15 cellular contexts compared by ENCODE assay signal in the genomic region with DNA sequence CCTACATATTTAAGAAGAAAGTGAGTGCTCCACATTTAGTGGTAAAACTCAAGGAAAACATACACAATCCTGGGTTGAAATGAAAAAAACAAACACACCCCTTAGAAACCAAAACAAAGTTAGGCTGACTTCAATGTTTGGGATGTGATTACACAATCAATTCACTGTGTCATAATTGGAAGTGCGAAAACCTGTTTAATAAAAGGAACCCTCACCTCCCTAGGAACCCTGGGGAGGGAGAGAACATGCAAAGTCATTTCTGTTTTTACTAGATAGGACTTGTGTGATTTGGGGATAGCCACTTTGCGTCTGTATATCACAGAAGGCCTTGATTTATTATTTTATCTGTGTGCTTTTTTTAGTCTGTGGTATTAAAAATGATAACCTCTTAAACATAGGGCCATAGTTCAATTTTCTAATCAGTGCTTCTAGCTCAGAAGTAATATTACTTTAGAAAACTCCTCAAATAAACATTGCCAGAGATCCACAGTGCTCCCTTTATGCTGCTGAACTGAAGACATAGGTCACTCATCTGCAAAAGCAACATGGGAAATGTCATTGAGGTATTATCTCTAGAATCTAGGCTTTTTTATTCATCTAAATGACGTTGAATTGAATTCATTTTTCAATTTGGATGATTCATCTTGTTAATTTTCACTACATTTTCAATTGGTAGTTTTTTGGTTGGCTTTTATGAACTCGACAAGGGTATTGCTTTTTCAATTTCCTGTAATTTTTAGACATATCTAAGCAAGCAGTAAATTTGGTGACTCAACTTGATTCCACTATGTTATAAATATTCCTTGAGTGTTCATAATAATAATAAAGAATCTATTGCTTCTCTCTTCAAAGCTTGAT.
DNase-seq lines count a peak whose midpoint lies in the region; ATAC-seq and TF ChIP-seq lines count a peak whose summit lies in the region.
"Had no signal": no experiment of that assay in that cellular context is flagged by ENCODE, and none has a peak within 500 bp of the region (broad histone marks: within the 10 kb centered on the region; RNA-seq: fewer than 3 reads in every experiment).

No MANE protein-coding gene starts in this region.

- TF ChIP-seq RAD21 in liver (IDR thresholded peaks at IDR 0.05): peak in 1 of 2 donors; percentile 41

- no peaks in the 10 kb centered on the region for H3K4me1 Mint-ChIP-seq in activated CD4-positive, alpha-beta T cell treated with anti-CD3 and anti-CD28 coated beads, Interleukin-2, amount 10 ng/mL, durations not matched to agents 7 days and 5 days
- H3K4me1 Mint-ChIP-seq: IgD-negative memory B cell had no signal

- H3K4me3 ChIP-seq in liver (ENCODE audit: low read depth in 1 of 3, low read length in 3 of 3): no peak overlapping the region
- H3K4me3 ChIP-seq: heart left ventricle, upper lobe of left lung had no signal

- peaks cover 23% of the 10 kb centered on the region for H3K36me3 Mint-ChIP-seq in activated CD4-positive, alpha-beta T cell treated with anti-CD3 and anti-CD28 coated beads, Interleukin-2, amount 10 ng/mL, durations not matched to agents 7 days and 5 days (ENCODE audit: low read depth)

- peak overlapping the region; percentile 74 to 84 for H3K27ac ChIP-seq in liver (ENCODE audit: low read depth in 1 of 2, low read length in 2 of 2)
- H3K27ac ChIP-seq: upper lobe of left lung had no signal

- peaks cover 0 to 3% (median under 1%) of the 10 kb centered on the region in 4 donors for H3K9me3 ChIP-seq in liver (ENCODE audit: control insufficient read depth in 4 of 4, low read length in 3 of 4)

- CTCF ChIA-PET in activated CD4-positive, alpha-beta T cell treated with anti-CD3 and anti-CD28 coated beads, Interleukin-2, amount 10 ng/mL, durations not matched to agents 7 days and 5 days (lab: Charles Lee): no interaction called here

- H3K9me3 Mint-ChIP-seq in activated CD4-positive, alpha-beta T cell treated with anti-CD3 and anti-CD28 coated beads, Interleukin-2, amount 10 ng/mL, durations not matched to agents 7 days and 5 days: peaks cover 37% of the 10 kb centered on the region

- H3K4me3 Mint-ChIP-seq in activated CD4-positive, alpha-beta T cell treated with anti-CD3 and anti-CD28 coated beads, Interleukin-2, amount 10 ng/mL, durations not matched to agents 7 days and 5 days: no peak overlapping the region
- H3K4me3 Mint-ChIP-seq: IgD-negative memory B cell had no signal

- TF ChIP-seq CTCF in liver (IDR thresholded peaks at IDR 0.05; ENCODE audit: low read depth, low read length, missing input control): no peak

- DNase-seq in AG08395 (ENCODE audit: low spot score) (peak; percentile 39), OCI-M1 (lab: John Stamatoyannopoulos, UW) (peak; percentile 48), SW480 (ENCODE audit: low spot score) (no peak)
- no peak for DNase-seq in activated CD4-positive, alpha-beta T cell treated with anti-CD3 and anti-CD28 coated beads, Interleukin-2, amount 10 ng/mL, durations not matched to agents 7 days and 5 days
- DNase-seq: activated CD4-positive, alpha-beta T cell treated with anti-CD3 and anti-CD28 coated beads for 4 hours; DND-41; heart left ventricle; NCI-H187 treated with DMSO at 0.1 percent for 48 hours; upper lobe of left lung had no signal

- WGBS in liver: 39% methylated on average over 4 of the region's 4 CpGs

- POLR2A ChIA-PET in activated CD4-positive, alpha-beta T cell treated with anti-CD3 and anti-CD28 coated beads, Interleukin-2, amount 10 ng/mL, durations not matched to agents 7 days and 5 days (lab: Charles Lee): no interaction called here

- no peaks in the 10 kb centered on the region for H3K36me3 ChIP-seq in liver (ENCODE audit: control insufficient read depth in 4 of 4, insufficient read depth in 3 of 4, low read depth in 1 of 4, low read length in 3 of 4)
- H3K36me3 ChIP-seq: heart left ventricle, upper lobe of left lung had no signal

- peak; percentile 94 for ATAC-seq in esophagus mucosa
- ATAC-seq in HG02852 (IDR thresholded peaks at IDR 0.05; ENCODE audit: unreplicated experiment): no peak
- no peak for ATAC-seq in GM19455 (IDR thresholded peaks at IDR 0.05; ENCODE audit: unreplicated experiment)
- ATAC-seq: HCT116 had no signal

- H3K4me1 ChIP-seq in liver (ENCODE audit: control insufficient read depth in 4 of 4, insufficient read depth in 4 of 4, low read length in 3 of 4): peaks cover 0 to 17% (median 15%) of the 10 kb centered on the region in 4 donors

- no peak overlapping the region for H3K9ac ChIP-seq in liver (ENCODE audit: low read depth in 1 of 2, low read length in 2 of 2)

- no peaks in the 10 kb centered on the region for H3K27me3 ChIP-seq in liver (ENCODE audit: control insufficient read depth in 4 of 4, insufficient read depth in 4 of 4, low read length in 3 of 4)
- H3K27me3 ChIP-seq: heart left ventricle, upper lobe of left lung had no signal

- H3K27ac Mint-ChIP-seq in activated CD4-positive, alpha-beta T cell treated with anti-CD3 and anti-CD28 coated beads, Interleukin-2, amount 10 ng/mL, durations not matched to agents 7 days and 5 days: no peak overlapping the region
- H3K27ac Mint-ChIP-seq: IgD-negative memory B cell had no signal

- no peaks in the 10 kb centered on the region for H3K27me3 Mint-ChIP-seq in activated CD4-positive, alpha-beta T cell treated with anti-CD3 and anti-CD28 coated beads, Interleukin-2, amount 10 ng/mL, durations not matched to agents 7 days and 5 days
- H3K27me3 Mint-ChIP-seq: IgD-negative memory B cell had no signal

TF ChIP-seq in liver, 16 proteins besides CTCF, POLR2A, EP300 and RAD21:
- TF ChIP-seq JUND (IDR thresholded peaks at IDR 0.05): no peak
- no peak for TF ChIP-seq FOXA1 (IDR thresholded peaks at IDR 0.05)
- peak; percentile 37 to 42 for TF ChIP-seq HNF4A (conservative IDR thresholded peaks at IDR 0.05)
- no peak for TF ChIP-seq GABPA (IDR thresholded peaks at IDR 0.05 in 1 of 2, conservative IDR thresholded peaks at IDR 0.05 in 1 of 2)
- no peak for TF ChIP-seq FOXA2 (IDR thresholded peaks at IDR 0.05)
- TF ChIP-seq, protein P1, sequence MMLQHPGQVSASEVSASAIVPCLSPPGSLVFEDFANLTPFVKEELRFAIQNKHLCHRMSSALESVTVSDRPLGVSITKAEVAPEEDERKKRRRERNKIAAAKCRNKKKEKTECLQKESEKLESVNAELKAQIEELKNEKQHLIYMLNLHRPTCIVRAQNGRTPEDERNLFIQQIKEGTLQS (IDR thresholded peaks at IDR 0.05): no peak
- TF ChIP-seq, protein P2, sequence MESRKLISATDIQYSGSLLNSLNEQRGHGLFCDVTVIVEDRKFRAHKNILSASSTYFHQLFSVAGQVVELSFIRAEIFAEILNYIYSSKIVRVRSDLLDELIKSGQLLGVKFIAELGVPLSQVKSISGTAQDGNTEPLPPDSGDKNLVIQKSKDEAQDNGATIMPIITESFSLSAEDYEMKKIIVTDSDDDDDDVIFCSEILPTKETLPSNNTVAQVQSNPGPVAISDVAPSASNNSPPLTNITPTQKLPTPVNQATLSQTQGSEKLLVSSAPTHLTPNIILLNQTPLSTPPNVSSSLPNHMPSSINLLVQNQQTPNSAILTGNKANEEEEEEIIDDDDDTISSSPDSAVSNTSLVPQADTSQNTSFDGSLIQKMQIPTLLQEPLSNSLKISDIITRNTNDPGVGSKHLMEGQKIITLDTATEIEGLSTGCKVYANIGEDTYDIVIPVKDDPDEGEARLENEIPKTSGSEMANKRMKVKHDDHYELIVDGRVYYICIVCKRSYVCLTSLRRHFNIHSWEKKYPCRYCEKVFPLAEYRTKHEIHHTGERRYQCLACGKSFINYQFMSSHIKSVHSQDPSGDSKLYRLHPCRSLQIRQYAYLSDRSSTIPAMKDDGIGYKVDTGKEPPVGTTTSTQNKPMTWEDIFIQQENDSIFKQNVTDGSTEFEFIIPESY (IDR thresholded peaks at IDR 0.05): peak; percentile 39
- peak; percentile 24 to 36 for TF ChIP-seq RXRA (IDR thresholded peaks at IDR 0.05)
- TF ChIP-seq, protein P3, sequence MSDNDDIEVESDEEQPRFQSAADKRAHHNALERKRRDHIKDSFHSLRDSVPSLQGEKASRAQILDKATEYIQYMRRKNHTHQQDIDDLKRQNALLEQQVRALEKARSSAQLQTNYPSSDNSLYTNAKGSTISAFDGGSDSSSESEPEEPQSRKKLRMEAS (IDR thresholded peaks at IDR 0.05): no peak
- no peak for TF ChIP-seq EGR1 (IDR thresholded peaks at IDR 0.05; ENCODE audit: low read depth in 2 of 2)
- TF ChIP-seq NR2F2 (IDR thresholded peaks at IDR 0.05): no peak
- TF ChIP-seq YY1 (IDR thresholded peaks at IDR 0.05): no peak
- TF ChIP-seq, protein P4, sequence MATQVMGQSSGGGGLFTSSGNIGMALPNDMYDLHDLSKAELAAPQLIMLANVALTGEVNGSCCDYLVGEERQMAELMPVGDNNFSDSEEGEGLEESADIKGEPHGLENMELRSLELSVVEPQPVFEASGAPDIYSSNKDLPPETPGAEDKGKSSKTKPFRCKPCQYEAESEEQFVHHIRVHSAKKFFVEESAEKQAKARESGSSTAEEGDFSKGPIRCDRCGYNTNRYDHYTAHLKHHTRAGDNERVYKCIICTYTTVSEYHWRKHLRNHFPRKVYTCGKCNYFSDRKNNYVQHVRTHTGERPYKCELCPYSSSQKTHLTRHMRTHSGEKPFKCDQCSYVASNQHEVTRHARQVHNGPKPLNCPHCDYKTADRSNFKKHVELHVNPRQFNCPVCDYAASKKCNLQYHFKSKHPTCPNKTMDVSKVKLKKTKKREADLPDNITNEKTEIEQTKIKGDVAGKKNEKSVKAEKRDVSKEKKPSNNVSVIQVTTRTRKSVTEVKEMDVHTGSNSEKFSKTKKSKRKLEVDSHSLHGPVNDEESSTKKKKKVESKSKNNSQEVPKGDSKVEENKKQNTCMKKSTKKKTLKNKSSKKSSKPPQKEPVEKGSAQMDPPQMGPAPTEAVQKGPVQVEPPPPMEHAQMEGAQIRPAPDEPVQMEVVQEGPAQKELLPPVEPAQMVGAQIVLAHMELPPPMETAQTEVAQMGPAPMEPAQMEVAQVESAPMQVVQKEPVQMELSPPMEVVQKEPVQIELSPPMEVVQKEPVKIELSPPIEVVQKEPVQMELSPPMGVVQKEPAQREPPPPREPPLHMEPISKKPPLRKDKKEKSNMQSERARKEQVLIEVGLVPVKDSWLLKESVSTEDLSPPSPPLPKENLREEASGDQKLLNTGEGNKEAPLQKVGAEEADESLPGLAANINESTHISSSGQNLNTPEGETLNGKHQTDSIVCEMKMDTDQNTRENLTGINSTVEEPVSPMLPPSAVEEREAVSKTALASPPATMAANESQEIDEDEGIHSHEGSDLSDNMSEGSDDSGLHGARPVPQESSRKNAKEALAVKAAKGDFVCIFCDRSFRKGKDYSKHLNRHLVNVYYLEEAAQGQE (IDR thresholded peaks at IDR 0.05): no peak
- TF ChIP-seq SP1 (IDR thresholded peaks at IDR 0.05): peak; percentile 47
- TF ChIP-seq TAF1 (conservative IDR thresholded peaks at IDR 0.05): no peak
- peak; percentile 16 for TF ChIP-seq HNF4G (IDR thresholded peaks at IDR 0.05)

Comparison
In these comparisons a context has a peak if more than half of its experiments do, and no peak if none do; other contexts are left out.
1. DNase-seq: peak in AG08395 (single experiment) and OCI-M1 (single experiment); none in activated CD4-positive, alpha-beta T cell treated with anti-CD3 and anti-CD28 coated beads, Interleukin-2, amount 10 ng/mL, durations not matched to agents 7 days and 5 days (single experiment) and SW480 (single experiment).